8 cellular contexts compared by ENCODE assay signal in genomic region chr6:135002229-135002844, GRCh38. TPM values are rescaled to one million over a fixed set of nuclear protein-coding genes. Genes with fewer than 3 reads are reported as not detected.
A peak's percentile ranks its signal among the peaks of the same experiment; 100 is the strongest.
DNase-seq lines count a peak whose midpoint lies in the region; ATAC-seq and TF ChIP-seq lines count a peak whose summit lies in the region.

No MANE protein-coding gene starts in this region.

- no peak overlapping the region for H3K4me2 ChIP-seq in PC-9

- no peaks in the 10 kb centered on the region for H3K79me2 ChIP-seq in PC-9 (ENCODE audit: low read depth)

- no peaks in the 10 kb centered on the region for H3K9me3 ChIP-seq in PC-9 (ENCODE audit: insufficient read depth, low read depth)
- H3K9me3 ChIP-seq in tibial artery, result no peaks in the 10 kb centered on the region

- H3K9me2 ChIP-seq in PC-9 (ENCODE audit: insufficient read depth), result no peaks in the 10 kb centered on the region

- no TSS peak for BruUV-seq in PC-9 (replicated peaks; lab: Mats Ljungman, UMichigan)

- POLR2A ChIA-PET in activated CD8-positive, alpha-beta T cell treated with anti-CD3 and anti-CD28 coated beads for 36 hours (lab: Charles Lee), result no interaction called here
- POLR2A ChIA-PET in activated CD8-positive, alpha-beta T cell treated with anti-CD3 and anti-CD28 coated beads, Interleukin-2, amount 10 ng/mL, durations not matched to agents 7 days and 5 days (lab: Charles Lee), result no interaction called here
- POLR2A ChIA-PET in PC-9 (lab: Charles Lee; ENCODE audit: unreplicated experiment), result interaction anchor here (0.6 kb wide), 1 partner anchor 582 kb away, joined by 14 read pairs; no protein-coding TSS in a partner anchor

- intact Hi-C loops in activated CD8-positive, alpha-beta T cell treated with anti-CD3 and anti-CD28 coated beads for 36 hours (cut with micrococcal nuclease), result no loop called here
- intact Hi-C loops in PC-9 (cut with micrococcal nuclease; ENCODE audit: unreplicated experiment) (loop anchor here (2.0 kb wide), 1 partner anchor 14 kb away; no protein-coding TSS in a partner anchor), tibial artery (cut with DNase I; ENCODE audit: low total_unique reads) (no loop called here)

- H3K27ac ChIP-seq in PC-9, result no peak overlapping the region
- H3K27ac ChIP-seq in tibial artery, result no peak overlapping the region

- no peak overlapping the region for H3K4me3 Mint-ChIP-seq in activated CD8-positive, alpha-beta T cell treated with anti-CD3 and anti-CD28 coated beads for 36 hours
- no peak overlapping the region for H3K4me3 Mint-ChIP-seq in activated CD8-positive, alpha-beta T cell treated with anti-CD3 and anti-CD28 coated beads, Interleukin-2, amount 10 ng/mL, durations not matched to agents 7 days and 5 days

- no peaks in the 10 kb centered on the region for H3K4me1 ChIP-seq in PC-9 (replicated peaks; ENCODE audit: insufficient read depth)
- no peaks in the 10 kb centered on the region for H3K4me1 ChIP-seq in tibial artery

- H3K36me3 ChIP-seq in PC-9 (ENCODE audit: low read depth) (0 out of 2 replicates have a peak, but pooled peaks cover 8% of the 10 kb centered on the region), tibial artery (peaks cover 3 to 6% (median 4%) of the 10 kb centered on the region in 3 donors)

- no peak overlapping the region for H2AFZ ChIP-seq in PC-9

- no peaks in the 10 kb centered on the region for H3K9me3 Mint-ChIP-seq in activated CD8-positive, alpha-beta T cell treated with anti-CD3 and anti-CD28 coated beads for 36 hours
- H3K9me3 Mint-ChIP-seq in activated CD8-positive, alpha-beta T cell treated with anti-CD3 and anti-CD28 coated beads, Interleukin-2, amount 10 ng/mL, durations not matched to agents 7 days and 5 days (ENCODE audit: insufficient read depth), result no peaks in the 10 kb centered on the region

- H3K36me3 Mint-ChIP-seq in activated CD8-positive, alpha-beta T cell treated with anti-CD3 and anti-CD28 coated beads for 36 hours (ENCODE audit: low read depth), result peaks cover 17% of the 10 kb centered on the region
- peaks cover 6% of the 10 kb centered on the region for H3K36me3 Mint-ChIP-seq in activated CD8-positive, alpha-beta T cell treated with anti-CD3 and anti-CD28 coated beads, Interleukin-2, amount 10 ng/mL, durations not matched to agents 7 days and 5 days (ENCODE audit: low read depth)

- peaks cover 5% of the 10 kb centered on the region; the same call in 1 of the 2 replicates for H3F3A ChIP-seq in PC-9 (ENCODE audit: insufficient read depth, low read depth)

- no peak for DNase-seq in activated CD8-positive, alpha-beta T cell treated with anti-CD3 and anti-CD28 coated beads for 36 hours
- no peak for DNase-seq in activated CD8-positive, alpha-beta T cell treated with anti-CD3 and anti-CD28 coated beads, Interleukin-2, amount 10 ng/mL, durations not matched to agents 7 days and 5 days
- DNase-seq in PC-9, result no peak
- DNase-seq in fibroblast of pulmonary artery (ENCODE audit: low read depth), result peak; percentile 50
- DNase-seq in tibial artery, result no peak
- DNase-seq in DMS79 (lab: John Stamatoyannopoulos, UW), result no peak
- no peak for DNase-seq in NCI-H2029 treated with DMSO at 0.1 percent for 48 hours (lab: John Stamatoyannopoulos, UW)
- no peak for DNase-seq in NCI-H526 treated with DMSO at 0.1 percent for 48 hours (lab: John Stamatoyannopoulos, UW)

- H3K4me3 ChIP-seq in PC-9, result no peak overlapping the region
- no peak overlapping the region for H3K4me3 ChIP-seq in fibroblast of pulmonary artery (replicated peaks; ENCODE audit: low read depth, low read length)
- H3K4me3 ChIP-seq in tibial artery, result no peak overlapping the region

- peaks cover 22% of the 10 kb centered on the region for H3K4me1 Mint-ChIP-seq in activated CD8-positive, alpha-beta T cell treated with anti-CD3 and anti-CD28 coated beads for 36 hours (ENCODE audit: low read depth)
- peaks cover 3% of the 10 kb centered on the region for H3K4me1 Mint-ChIP-seq in activated CD8-positive, alpha-beta T cell treated with anti-CD3 and anti-CD28 coated beads, Interleukin-2, amount 10 ng/mL, durations not matched to agents 7 days and 5 days (ENCODE audit: low read depth)

- H4K20me1 ChIP-seq in PC-9 (ENCODE audit: insufficient read depth), result no peaks in the 10 kb centered on the region

- H3K27ac Mint-ChIP-seq in activated CD8-positive, alpha-beta T cell treated with anti-CD3 and anti-CD28 coated beads for 36 hours, result no peak overlapping the region
- no peak overlapping the region for H3K27ac Mint-ChIP-seq in activated CD8-positive, alpha-beta T cell treated with anti-CD3 and anti-CD28 coated beads, Interleukin-2, amount 10 ng/mL, durations not matched to agents 7 days and 5 days

- H3K27me3 Mint-ChIP-seq in activated CD8-positive, alpha-beta T cell treated with anti-CD3 and anti-CD28 coated beads for 36 hours, result no peaks in the 10 kb centered on the region
- no peaks in the 10 kb centered on the region for H3K27me3 Mint-ChIP-seq in activated CD8-positive, alpha-beta T cell treated with anti-CD3 and anti-CD28 coated beads, Interleukin-2, amount 10 ng/mL, durations not matched to agents 7 days and 5 days (ENCODE audit: low read depth)

- H3K27me3 ChIP-seq in PC-9 (ENCODE audit: insufficient read depth, low read depth), result no peaks in the 10 kb centered on the region
- no peaks in the 10 kb centered on the region for H3K27me3 ChIP-seq in tibial artery

- no peak for ATAC-seq in activated CD8-positive, alpha-beta T cell treated with anti-CD3 and anti-CD28 coated beads for 36 hours
- no peak for ATAC-seq in activated CD8-positive, alpha-beta T cell treated with anti-CD3 and anti-CD28 coated beads, Interleukin-2, amount 10 ng/mL, durations not matched to agents 7 days and 5 days

- TF ChIP-seq CTCF in activated CD8-positive, alpha-beta T cell treated with anti-CD3 and anti-CD28 coated beads for 36 hours (IDR thresholded peaks at IDR 0.05), result peak; percentile 73
- peak; percentile 88 for TF ChIP-seq CTCF in PC-9 (conservative IDR thresholded peaks at IDR 0.05)
- TF ChIP-seq CTCF in fibroblast of pulmonary artery (IDR thresholded peaks at IDR 0.05; ENCODE audit: low read length, missing control alignments), result peak; percentile 63
- peak; percentile 11 to 22 for TF ChIP-seq CTCF in tibial artery (IDR thresholded peaks at IDR 0.05)

- CTCF ChIA-PET in activated CD8-positive, alpha-beta T cell treated with anti-CD3 and anti-CD28 coated beads for 36 hours (lab: Charles Lee), result interaction anchor here (0.6 to 1.5 kb wide), 8 partner anchors 9 to 141 kb away, joined by 3 to 8 read pairs (median 4); partner anchors contain the start of gene HBS1L
- CTCF ChIA-PET in activated CD8-positive, alpha-beta T cell treated with anti-CD3 and anti-CD28 coated beads, Interleukin-2, amount 10 ng/mL, durations not matched to agents 7 days and 5 days (lab: Charles Lee), result interaction anchor here (1.0 kb wide), 9 partner anchors 10 to 846 kb away, joined by 3 to 9 read pairs (median 4); partner anchors contain the start of gene HBS1L
- CTCF ChIA-PET in PC-9 (lab: Charles Lee), result interaction anchor here (0.6 kb wide), 2 partner anchors 62 to 708 kb away, joined by 3 read pairs; no protein-coding TSS in a partner anchor

RNA-seq across cellular contexts. Expression of gene HBS1L, which starts 52.3 kb away (rescaled TPM):
- total RNA-seq in activated CD8-positive, alpha-beta T cell treated with anti-CD3 and anti-CD28 coated beads for 36 hours, result 100 to 1,000 TPM; 146 to 147 TPM
- total RNA-seq in activated CD8-positive, alpha-beta T cell treated with anti-CD3 and anti-CD28 coated beads, Interleukin-2, amount 10 ng/mL, durations not matched to agents 7 days and 5 days, result 10 to 100 TPM; 72.8 to 77.5 TPM
- 70.5 and 84.4 TPM in 2 replicates for total RNA-seq in PC-9 (2021)

RNA-seq across cellular contexts. Expression of gene ALDH8A1, which starts 52.4 kb away (rescaled TPM):
- total RNA-seq in activated CD8-positive, alpha-beta T cell treated with anti-CD3 and anti-CD28 coated beads for 36 hours, result 1 to 10 TPM; 1.2 to 1.6 TPM
- total RNA-seq in activated CD8-positive, alpha-beta T cell treated with anti-CD3 and anti-CD28 coated beads, Interleukin-2, amount 10 ng/mL, durations not matched to agents 7 days and 5 days, result under 1 TPM; 0.45 to 0.47 TPM
- 0.83 and 1.1 TPM in 2 replicates for total RNA-seq in PC-9 (2021)

Comparison
In these comparisons a context has a peak if more than half of its experiments do, and no peak if none do; other contexts are left out.
1. CTCF ChIP-seq: peak in every context shown above with its lines; median percentile 88 in PC-9; 73 in activated CD8-positive, alpha-beta T cell treated with anti-CD3 and anti-CD28 coated beads for 36 hours; 63 in fibroblast of pulmonary artery; 16 in tibial artery.